Comparison of ENCODE assay signal across 17 cellular contexts in the genomic region with DNA sequence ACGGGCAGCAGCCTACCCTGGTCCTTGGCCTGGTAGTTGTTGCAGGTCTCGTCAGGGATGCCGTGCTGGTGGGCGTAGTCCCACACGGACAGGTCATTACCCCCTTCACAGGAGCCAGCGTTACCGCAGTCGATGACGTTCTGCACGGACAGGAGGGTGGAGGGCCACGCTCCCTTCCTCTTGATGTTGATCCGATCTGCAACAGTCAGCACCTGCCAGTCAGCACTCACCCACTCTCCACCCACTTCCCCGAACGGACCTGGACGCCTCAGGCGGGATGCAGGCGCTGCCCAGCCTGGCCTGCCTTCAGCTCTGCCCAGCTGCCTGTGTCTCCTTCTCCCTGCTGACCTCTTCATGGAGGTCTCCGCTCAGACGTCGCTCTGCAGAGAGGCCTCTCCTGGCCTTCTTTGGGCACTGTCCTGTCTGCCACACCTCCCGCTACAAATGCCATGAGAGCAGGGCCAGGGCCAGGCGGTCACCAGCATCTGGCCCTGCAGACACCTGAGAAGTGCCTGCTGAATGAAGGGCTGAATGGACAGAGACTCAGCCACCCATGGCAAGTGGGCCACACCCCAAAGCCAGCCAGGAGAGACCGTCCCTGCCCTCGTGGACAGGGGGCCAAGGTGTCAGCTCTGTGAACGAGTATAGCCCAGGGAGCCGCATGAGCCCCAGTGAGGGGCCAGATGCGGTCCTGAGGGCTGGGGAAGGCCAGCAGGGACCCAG. TPM values are rescaled to one million over a fixed set of nuclear protein-coding genes. Genes with fewer than 3 reads are reported as not detected.
DNase-seq lines count a peak whose midpoint lies in the region; ATAC-seq lines count a peak whose summit lies in the region.
"Had no signal": no experiment of that assay in that cellular context is flagged by ENCODE, and none has a peak within 500 bp of the region (broad histone marks: within the 10 kb centered on the region; RNA-seq: fewer than 3 reads in every experiment).

No MANE protein-coding gene starts in this region.

- peak; percentile 62 for DNase-seq in activated effector memory CD4-positive, alpha-beta T cell treated with anti-CD3 and anti-CD28 coated beads, Interleukin-2, amount 50 U/mL, for 16 hours
- DNase-seq in activated effector memory CD4-positive, alpha-beta T cell treated with Interleukin-2 at 50 U/mL for 16 hours = no peak
- peak; percentile 24 for DNase-seq in left kidney (ENCODE audit: low read depth, low spot score)
- no peak for DNase-seq in mucosa of gallbladder (ENCODE audit: low spot score)
- no peak for DNase-seq in RKO (ENCODE audit: low spot score)
- DNase-seq in hippocampal formation (lab: John Stamatoyannopoulos, UW) = no peak
- DNase-seq: 8988T, DND-41, KG1, NCI-H1436, NCI-H2029, NCI-H2171, NCI-H510A, NCI-H774 had no signal

- H3K4me3 Mint-ChIP-seq in IgD-negative memory B cell = peak overlapping the region in 1 of 4 donors; percentile 91

- no peaks in the 10 kb centered on the region for H3K27me3 Mint-ChIP-seq in IgD-negative memory B cell

- H3K36me3 Mint-ChIP-seq in IgD-negative memory B cell = peaks cover 8% of the 10 kb centered on the region

- H3K4me1 Mint-ChIP-seq in IgD-negative memory B cell = peaks cover 21 to 27% (median 25%) of the 10 kb centered on the region in 3 donors

- ATAC-seq in GM21515 (IDR thresholded peaks at IDR 0.05; ENCODE audit: unreplicated experiment) = no peak

- peak overlapping the region in 2 of 3 donors; percentile 19 to 95 for H3K27ac Mint-ChIP-seq in IgD-negative memory B cell

- no peaks in the 10 kb centered on the region for H3K9me3 Mint-ChIP-seq in IgD-negative memory B cell

RNA-seq across cellular contexts. Expression of a gene that starts 5.4 kb away (rescaled TPM):
- polyA plus RNA-seq in IgD-negative memory B cell = 34.7 TPM
- total RNA-seq in mucosa of gallbladder = 101 TPM

RNA-seq across cellular contexts. Expression of a gene that starts 17.6 kb away (rescaled TPM):
- polyA plus RNA-seq in IgD-negative memory B cell = 7.8 TPM
- 0.09 TPM for total RNA-seq in mucosa of gallbladder
- total RNA-seq: SK-MEL-5 had no signal

RNA-seq across cellular contexts. Expression of a gene that starts 20.6 kb away (rescaled TPM):
- polyA plus RNA-seq in IgD-negative memory B cell = 79.6 TPM
- total RNA-seq in mucosa of gallbladder = 55.2 TPM

RNA-seq across cellular contexts. Expression of a gene that starts 30.5 kb away (rescaled TPM):
- polyA plus RNA-seq in IgD-negative memory B cell = 103 TPM
- total RNA-seq in mucosa of gallbladder = 60.1 TPM

RNA-seq across cellular contexts. Expression of a gene that starts 41.0 kb away (rescaled TPM):
- polyA plus RNA-seq in IgD-negative memory B cell = 36.5 TPM
- 35.0 TPM for total RNA-seq in mucosa of gallbladder

Comparison
In these comparisons a context has a peak if more than half of its experiments do, and no peak if none do; other contexts are left out.
1. DNase-seq: peak in activated effector memory CD4-positive, alpha-beta T cell treated with anti-CD3 and anti-CD28 coated beads, Interleukin-2, amount 50 U/mL, for 16 hours (single experiment) and left kidney (single experiment); none in activated effector memory CD4-positive, alpha-beta T cell treated with Interleukin-2 at 50 U/mL for 16 hours (single experiment), mucosa of gallbladder (single experiment), RKO (single experiment) and hippocampal formation (0 of 2).